Comparison of ENCODE assay signal across 9 cellular contexts in the genomic region with DNA sequence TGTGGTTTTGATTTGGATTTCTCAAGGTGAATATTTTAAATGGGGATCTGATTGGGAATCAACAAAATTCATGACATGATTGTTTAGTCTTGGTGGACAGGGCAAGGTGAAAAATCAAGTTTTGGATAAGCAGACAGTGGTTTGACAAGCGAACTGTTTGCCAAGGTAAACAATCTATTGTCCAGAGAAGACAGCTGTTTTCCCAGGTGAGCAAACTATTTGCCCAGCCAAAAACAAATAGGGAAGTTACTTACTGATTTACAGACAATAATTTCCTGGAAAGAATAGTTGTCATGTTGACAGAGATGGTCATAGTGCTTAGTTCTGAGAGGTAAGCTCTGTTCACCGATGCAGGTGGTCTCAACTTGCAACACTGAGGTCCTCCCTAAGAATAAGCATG.
"Had no signal": no experiment of that assay in that cellular context is flagged by ENCODE, and none has a peak within 500 bp of the region (broad histone marks: within the 10 kb centered on the region; RNA-seq: fewer than 3 reads in every experiment).

No MANE protein-coding gene starts in this region.

- H3K27ac ChIP-seq: cardiac muscle cell, pancreas had no signal

- H3K4me3 ChIP-seq: cardiac muscle cell, mucosa of descending colon, pancreas had no signal

- ATAC-seq: mucosa of descending colon; naive thymus-derived CD4-positive, alpha-beta T cell; pancreas had no signal

- H3K9me3 ChIP-seq: mucosa of descending colon, pancreas had no signal

- H3K36me3 ChIP-seq: cardiac muscle cell, pancreas had no signal

- H3K27me3 ChIP-seq: cardiac muscle cell, pancreas had no signal

- H3K4me1 ChIP-seq: pancreas had no signal

- DNase-seq: activated CD4-positive, CD25-positive, alpha-beta regulatory T cell treated with anti-CD3 and anti-CD28 coated beads, Interleukin-2, amount 50 U/mL, for 72 hours; activated naive CD4-positive, alpha-beta T cell treated with anti-CD3 and anti-CD28 coated beads, Interleukin-2, amount 50 U/mL, for 16 hours; activated T-cell treated with anti-CD3 and anti-CD28 coated beads, Interleukin-2, amount 50 U/mL, for 1 hour; mucosa of descending colon; naive thymus-derived CD4-positive, alpha-beta T cell; pancreas; stimulated activated CD4-positive, alpha-beta T cell treated with anti-CD3 and anti-CD28 coated beads, Interleukin-12 subunit alpha, Interleukin-12 subunit beta, amount 100 ng/mL, for 4 hours; stimulated activated CD4-positive, alpha-beta T cell treated with anti-CD3 and anti-CD28 coated beads, Interleukin-2, amount 100 ng/mL, for 24 hours had no signal
